ENCODE assay signal across 8 cellular contexts in genomic region chr9:81687521-81688261, GRCh38. TPM values are rescaled to one million over a fixed set of nuclear protein-coding genes. Genes with fewer than 3 reads are reported as not detected.
DNase-seq lines count a peak whose midpoint lies in the region; FAIRE-seq and TF ChIP-seq lines count a peak whose summit lies in the region.

No MANE protein-coding gene starts in this region.

- CTCF ChIA-PET in AG04450 (lab: Charles Lee), result interaction anchor here (2.2 kb wide), 1 partner anchor 919 kb away, joined by 12 read pairs; no protein-coding TSS in a partner anchor

- peak overlapping the region; percentile 70 for H3K27ac ChIP-seq in AG04450 (ENCODE audit: low read depth, low read length)

- no peaks in the 10 kb centered on the region for H3K27me3 ChIP-seq in AG04450 (ENCODE audit: control insufficient read depth, insufficient read depth, low read length)
- no peaks in the 10 kb centered on the region for H3K27me3 ChIP-seq in adipocyte (replicated peaks; ENCODE audit: control insufficient read depth, insufficient read depth, low read length)

- peak overlapping the region; percentile 86 for H3K4me3 ChIP-seq in AG04450 (ENCODE audit: low read depth, low read length)
- peak overlapping the region; percentile 87 for H3K4me3 ChIP-seq in adipocyte (ENCODE audit: low read length)
- peak overlapping the region; percentile 85 for H3K4me3 ChIP-seq in iPS-11a (ENCODE audit: low read depth, low read length)
- peak overlapping the region; percentile 78 for H3K4me3 ChIP-seq in skeletal muscle cell (ENCODE audit: low read depth, low read length)

- peak overlapping the region; percentile 73 for H3K27ac Mint-ChIP-seq in HFFc6

- H3K4me1 ChIP-seq in adipocyte (ENCODE audit: control insufficient read depth, insufficient read depth, low read length), result peaks cover 41% of the 10 kb centered on the region

- peaks cover 7% of the 10 kb centered on the region for H3K4me1 Mint-ChIP-seq in HFFc6 (ENCODE audit: low read depth)

- H3K9ac ChIP-seq in adipocyte (ENCODE audit: low read length), result peak overlapping the region; percentile 94

- TF ChIP-seq CTCF in AG04450 (IDR thresholded peaks at IDR 0.05; ENCODE audit: low read depth, low read length), result no peak
- no peak for TF ChIP-seq CTCF in HFFc6 (IDR thresholded peaks at IDR 0.05)

- H3K36me3 ChIP-seq in adipocyte (ENCODE audit: control insufficient read depth, insufficient read depth, low read length, severe bottlenecking), result peaks cover 27% of the 10 kb centered on the region

- no peak for DNase-seq in AG04450 (ENCODE audit: low read depth, low spot score)
- no peak for DNase-seq in HFFc6
- peak; percentile 59 for DNase-seq in adipocyte (ENCODE audit: low read depth)
- DNase-seq in skeletal muscle cell (ENCODE audit: low read depth), result no peak
- DNase-seq in urothelium cell line (ENCODE audit: low spot score), result no peak
- DNase-seq in cerebellar nuclear complex (lab: John Stamatoyannopoulos, UW), result no peak
- no peak for DNase-seq in activated naive CD4-positive, alpha-beta T cell (lab: John Stamatoyannopoulos, UW)

- H3K36me3 Mint-ChIP-seq in HFFc6 (ENCODE audit: low read depth), result no peaks in the 10 kb centered on the region; the same call in 1 of the 2 replicates

- H3K27me3 Mint-ChIP-seq in HFFc6 (ENCODE audit: insufficient read depth), result peaks cover 3% of the 10 kb centered on the region; the same call in 1 of the 2 replicates

- POLR2A ChIA-PET in AG04450 (lab: Yijun Ruan, JAX), result interaction anchor here (1.1 kb wide), 1 partner anchor 155 kb away, joined by 3 read pairs; no protein-coding TSS in a partner anchor

- H3K9me3 ChIP-seq in AG04450 (ENCODE audit: control insufficient read depth, insufficient read depth, low read length) (no peaks in the 10 kb centered on the region; the same call in 1 of the 2 replicates), adipocyte (ENCODE audit: control insufficient read depth, low read length) (no peaks in the 10 kb centered on the region)

- no peak overlapping the region for H3K4me3 Mint-ChIP-seq in HFFc6

- no peak for FAIRE-seq in urothelium cell line (lab: Jason Lieb, UNC)

- no peaks in the 10 kb centered on the region for H3K9me3 Mint-ChIP-seq in HFFc6

RNA-seq across cellular contexts. Expression of gene TLE1, which starts 1.7 kb away (rescaled TPM):
- 42.8 and 44.0 TPM in 2 replicates for polyA plus RNA-seq in AG04450 (2011; rRNA removed)
- 47.7 and 60.4 TPM in 2 replicates for polyA minus RNA-seq in AG04450 (2011; rRNA and poly(A)+ RNA removed)
- 10 to 100 TPM in 4 of 6 experiments, 1 to 10 TPM in 2; 6.7 to 15.3 (median 13.0) TPM for total RNA-seq in HFFc6 (2021; fragmentation: NEBNext Ultra II Directional; extraction: Animal tissue kit (Norgen Biotek cat#: 25700))
